ENCODE assay signal across 17 cellular contexts in the genomic region with DNA sequence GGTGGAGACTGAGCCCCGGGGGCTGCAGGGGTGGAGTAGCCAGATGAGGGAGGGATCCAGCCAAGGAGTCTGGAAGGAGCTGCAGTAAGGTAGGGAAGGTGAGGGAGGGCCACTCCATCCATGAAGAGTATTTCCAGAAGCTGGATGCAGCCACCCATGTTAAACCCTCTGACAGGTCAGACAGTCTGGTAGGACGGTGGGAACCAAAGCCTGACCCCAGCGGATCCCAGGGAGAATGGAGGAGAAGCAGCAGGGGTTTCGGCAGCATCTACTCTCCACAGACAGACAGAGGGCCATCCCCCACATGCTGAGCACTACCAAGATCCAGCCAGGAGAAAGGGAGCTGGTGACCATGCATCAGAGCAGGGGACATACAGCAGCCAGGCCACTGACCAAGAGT. TPM values are rescaled to one million over a fixed set of nuclear protein-coding genes. Genes with fewer than 3 reads are reported as not detected.
A peak's percentile ranks its signal among the peaks of the same experiment; 100 is the strongest.
DNase-seq lines count a peak whose midpoint lies in the region; ATAC-seq and TF ChIP-seq lines count a peak whose summit lies in the region.
"Had no signal": no experiment of that assay in that cellular context is flagged by ENCODE, and none has a peak within 500 bp of the region (broad histone marks: within the 10 kb centered on the region; RNA-seq: fewer than 3 reads in every experiment).

No MANE protein-coding gene starts in this region.

- no peak overlapping the region for H2AFZ ChIP-seq in mesenchymal stem cell (ENCODE audit: low read depth, low read length)

- peak overlapping the region; percentile 34 for H4K91ac ChIP-seq in mesenchymal stem cell (ENCODE audit: low read length)

- no peak overlapping the region for H2BK5ac ChIP-seq in mesenchymal stem cell (ENCODE audit: low read depth, low read length, poor library complexity, severe bottlenecking)

- peaks cover 12 to 22% of the 10 kb centered on the region in 2 experiments for H3K27me3 ChIP-seq in mesenchymal stem cell (ENCODE audit: control insufficient read depth in 1 of 2, insufficient read depth in 1 of 2, low read length in 2 of 2)

- no peak overlapping the region for H2BK12ac ChIP-seq in mesenchymal stem cell (ENCODE audit: low read length in 2 of 2)

- no peaks in the 10 kb centered on the region for H3K36me3 Mint-ChIP-seq in osteocyte (ENCODE audit: unreplicated experiment)
- H3K36me3 Mint-ChIP-seq: CD14-positive monocyte; CD4-positive, alpha-beta memory T cell had no signal

- no peak overlapping the region for H3K9ac ChIP-seq in mesenchymal stem cell (ENCODE audit: low read length)

- H3K27me3 Mint-ChIP-seq in osteocyte (ENCODE audit: unreplicated experiment) = peaks cover 37% of the 10 kb centered on the region

- TF ChIP-seq CTCF in osteocyte (IDR thresholded peaks at IDR 0.05) = no peak

- no peak overlapping the region for H4K8ac ChIP-seq in mesenchymal stem cell (ENCODE audit: low read length)

- H3K36me3 ChIP-seq in mesenchymal stem cell (ENCODE audit: control insufficient read depth in 1 of 2, insufficient read depth in 2 of 2, low read depth in 1 of 2, low read length in 2 of 2) = no peaks in the 10 kb centered on the region

- no peak overlapping the region for H3K4me3 Mint-ChIP-seq in osteocyte (ENCODE audit: unreplicated experiment)
- H3K4me3 Mint-ChIP-seq: CD14-positive monocyte; CD4-positive, alpha-beta memory T cell; H9 had no signal

- no peak overlapping the region for H3K4me2 ChIP-seq in mesenchymal stem cell (ENCODE audit: low read length, poor library complexity, severe bottlenecking)
- H3K4me2 ChIP-seq: A549 had no signal

- H3K27ac ChIP-seq in mesenchymal stem cell (ENCODE audit: low read length, poor library complexity, severe bottlenecking) = no peak overlapping the region
- H3K27ac ChIP-seq: 22Rv1, A549 had no signal

- H3K9me3 ChIP-seq in mesenchymal stem cell (ENCODE audit: control insufficient read depth, low read length) = peaks cover 3% of the 10 kb centered on the region
- H3K9me3 ChIP-seq: A549 had no signal

- H3K4me1 Mint-ChIP-seq in osteocyte (ENCODE audit: unreplicated experiment) = no peaks in the 10 kb centered on the region
- H3K4me1 Mint-ChIP-seq: CD14-positive monocyte; CD4-positive, alpha-beta memory T cell had no signal

- DNase-seq in activated CD8-positive, alpha-beta memory T cell treated with anti-CD3 and anti-CD28 coated beads for 24 hours = peak; percentile 42
- no peak for DNase-seq in activated CD8-positive, alpha-beta memory T cell treated with anti-CD3 and anti-CD28 coated beads, Interleukin-2, amount 50 U/mL, for 4 hours
- DNase-seq in mesenchymal stem cell = no peak
- peak; percentile 63 for DNase-seq in osteocyte (ENCODE audit: extremely low spot score, unreplicated experiment)
- no peak for DNase-seq in activated CD4-positive, alpha-beta T cell treated with anti-CD3 and anti-CD28 coated beads for 4 hours
- DNase-seq in HK-2 (ENCODE audit: unreplicated experiment) = no peak
- DNase-seq: AML-193; CD4-positive, alpha-beta memory T cell; DMS79 treated with DMSO at 0.1 percent for 48 hours; GF-D8; GOT3; H9 had no signal

- H3K4me3 ChIP-seq in mesenchymal stem cell (ENCODE audit: insufficient read depth in 1 of 2, low read depth in 1 of 2, low read length in 2 of 2) = no peak overlapping the region
- H3K4me3 ChIP-seq: A549 had no signal

- no peaks in the 10 kb centered on the region for H3K79me1 ChIP-seq in mesenchymal stem cell (replicated peaks; ENCODE audit: low read length, poor library complexity, severe bottlenecking)

- no peak overlapping the region for H3K18ac ChIP-seq in mesenchymal stem cell (ENCODE audit: low read depth in 1 of 2, low read length in 2 of 2)

- no peak overlapping the region for H3K14ac ChIP-seq in mesenchymal stem cell (ENCODE audit: low read length in 2 of 2)

- no peak overlapping the region for H2BK15ac ChIP-seq in mesenchymal stem cell (ENCODE audit: low read depth, poor library complexity, severe bottlenecking)

- peaks cover 2% of the 10 kb centered on the region for H3K4me1 ChIP-seq in mesenchymal stem cell (ENCODE audit: control insufficient read depth, insufficient read depth, low read depth, low read length)
- H3K4me1 ChIP-seq: A549 had no signal

- H3K4ac ChIP-seq in mesenchymal stem cell (ENCODE audit: low read depth in 1 of 2, low read length in 2 of 2) = no peak overlapping the region

- WGBS in mesenchymal stem cell = 91% methylated on average over 4 of the region's 4 CpGs

- no peak overlapping the region for H3K27ac Mint-ChIP-seq in osteocyte (ENCODE audit: unreplicated experiment)
- H3K27ac Mint-ChIP-seq: CD14-positive monocyte; CD4-positive, alpha-beta memory T cell had no signal

- no peak overlapping the region for H3K23ac ChIP-seq in mesenchymal stem cell (ENCODE audit: low read length in 2 of 2)

- no peak for ATAC-seq in HG03520 (IDR thresholded peaks at IDR 0.05; ENCODE audit: unreplicated experiment)

- no peak overlapping the region for H2AK5ac ChIP-seq in mesenchymal stem cell (ENCODE audit: low read length, severe bottlenecking)

- H3K9me3 Mint-ChIP-seq in osteocyte (ENCODE audit: unreplicated experiment) = no peaks in the 10 kb centered on the region
- H3K9me3 Mint-ChIP-seq: CD4-positive, alpha-beta memory T cell; H9 had no signal

- no peak overlapping the region for H2BK120ac ChIP-seq in mesenchymal stem cell (ENCODE audit: low read depth, low read length)

RNA-seq across cellular contexts. Expression of gene S1PR3, which starts 22.5 kb away (rescaled TPM):
- polyA plus RNA-seq in mesenchymal stem cell (2013, experiment 1 of 2) = 71.1 TPM
- polyA plus RNA-seq in mesenchymal stem cell (2013, experiment 2 of 2) = 71.6 TPM
- total RNA-seq in osteocyte = 1.6 and 2.1 TPM in 2 replicates
- total RNA-seq: CD4-positive, alpha-beta memory T cell; HT-29 had no signal
- polyA plus RNA-seq: CD4-positive, alpha-beta memory T cell had no signal

Comparison
In these comparisons a context has a peak if more than half of its experiments do, and no peak if none do; other contexts are left out.
1. DNase-seq: peak in activated CD8-positive, alpha-beta memory T cell treated with anti-CD3 and anti-CD28 coated beads for 24 hours (single experiment) and osteocyte (single experiment); none in activated CD8-positive, alpha-beta memory T cell treated with anti-CD3 and anti-CD28 coated beads, Interleukin-2, amount 50 U/mL, for 4 hours (single experiment), mesenchymal stem cell (single experiment), activated CD4-positive, alpha-beta T cell treated with anti-CD3 and anti-CD28 coated beads for 4 hours (0 of 2) and HK-2 (single experiment).